ENCODE assay signal across 10 cellular contexts in the genomic region with DNA sequence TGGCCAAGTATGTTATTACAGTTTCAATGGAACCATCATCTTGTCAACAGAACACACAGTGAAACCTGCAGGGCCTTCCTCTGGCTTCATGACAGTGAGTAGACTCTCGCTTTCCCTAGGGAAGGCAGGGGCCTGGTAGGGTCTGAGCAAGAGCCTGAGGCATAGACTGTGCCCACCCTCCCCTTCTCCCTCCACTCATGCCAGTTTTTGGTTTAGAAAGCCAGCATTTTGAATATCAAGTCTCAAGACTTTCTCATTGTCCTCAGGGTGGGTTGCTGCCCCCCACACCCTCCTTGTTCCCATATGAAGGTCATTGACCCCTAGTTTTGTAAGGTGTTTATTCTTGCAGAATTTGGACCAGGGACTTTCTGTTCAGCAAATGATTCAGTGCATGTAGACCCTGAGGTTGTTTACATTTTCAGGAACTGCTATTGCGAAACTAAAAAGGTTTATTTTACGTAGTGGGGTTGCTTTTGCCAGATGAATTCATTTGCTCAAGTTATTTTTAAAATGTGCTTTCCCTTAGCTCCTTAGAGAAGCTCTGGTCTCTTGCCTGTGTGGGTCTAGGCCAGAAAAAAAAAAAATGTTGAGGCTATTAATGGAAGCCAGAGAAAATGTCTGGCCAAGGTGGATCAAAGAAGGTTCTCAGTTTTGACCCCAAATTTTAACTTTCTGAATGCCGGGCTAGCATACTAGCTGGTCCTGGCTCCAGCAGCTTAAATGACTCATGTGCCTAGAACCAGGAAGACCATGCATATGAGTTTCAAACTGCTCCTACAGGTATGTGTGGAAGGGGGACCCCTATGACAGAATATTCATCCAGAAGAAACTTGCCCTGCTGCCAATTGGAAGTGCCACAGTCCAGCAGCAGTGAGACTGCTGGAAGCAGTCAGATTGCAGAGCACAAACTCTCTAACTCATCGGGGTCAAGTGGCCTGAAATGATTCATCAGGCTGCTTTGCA. TPM values are rescaled to one million over a fixed set of nuclear protein-coding genes. Genes with fewer than 3 reads are reported as not detected.
DNase-seq lines count a peak whose midpoint lies in the region; ATAC-seq and TF ChIP-seq lines count a peak whose summit lies in the region.
"Had no signal": no experiment of that assay in that cellular context is flagged by ENCODE, and none has a peak within 500 bp of the region (broad histone marks: within the 10 kb centered on the region; RNA-seq: fewer than 3 reads in every experiment).

No MANE protein-coding gene starts in this region.

- H3K27ac ChIP-seq in spleen: peak overlapping the region in 6 of 8 donors; percentile 17 to 60 (median 40)

- no peaks in the 10 kb centered on the region for H3K9me3 ChIP-seq in spleen

- peaks cover 0 to 55% (median 5%) of the 10 kb centered on the region in 6 donors for H3K36me3 ChIP-seq in spleen

- no peak for TF ChIP-seq POLR2A in spleen (IDR thresholded peaks at IDR 0.05)

- DNase-seq in M059J (ENCODE audit: low read depth) (peak; percentile 69), fibroblast of the conjunctiva (ENCODE audit: low read depth) (peak; percentile 84), spleen (no peak), glomerular visceral epithelial cell (ENCODE audit: extremely low spot score) (no peak), NCI-H2196 (lab: John Stamatoyannopoulos, UW; ENCODE audit: unreplicated experiment) (no peak), NCI-H1092 treated with DMSO at 0.1 percent for 48 hours (lab: John Stamatoyannopoulos, UW) (no peak)
- DNase-seq: activated CD4-positive, alpha-beta T cell treated with anti-CD3 and anti-CD28 coated beads, Interleukin-2, amount 10 ng/mL, durations not matched to agents 24 days and 14 days had no signal

- H3K4me1 ChIP-seq in spleen: peaks cover 0 to 26% (median 10%) of the 10 kb centered on the region in 6 donors

- no peak overlapping the region for H3K4me3 ChIP-seq in spleen

- intact Hi-C loops in spleen (cut with DNase I; ENCODE audit: low total_unique reads): no loop called here

- no peaks in the 10 kb centered on the region for H3K27me3 ChIP-seq in spleen (replicated peaks in 1 of 7)

- ATAC-seq in GM19372 (IDR thresholded peaks at IDR 0.05; ENCODE audit: low read depth, unreplicated experiment) (peak; percentile 39), GM18517 (IDR thresholded peaks at IDR 0.05; ENCODE audit: unreplicated experiment) (no peak)

- WGBS in spleen, 5 donors: 73 to 85% (median 74%) methylated on average over 5 of the region's 5 CpGs

- TF ChIP-seq CTCF in spleen (IDR thresholded peaks at IDR 0.05 in 8 of 11, conservative IDR thresholded peaks at IDR 0.05 in 3 of 11): no peak

RNA-seq across cellular contexts. Expression of a gene that starts 10.1 kb away (rescaled TPM):
- total RNA-seq in M059J (2014; rRNA removed; shearing (Covaris generic)): 0.15 and 0.25 TPM in 2 replicates
- 10 to 100 TPM; 14.0 to 27.7 (median 21.9) TPM for total RNA-seq in spleen
- polyA plus RNA-seq in spleen: 10 to 100 TPM in 2 of 3 donors, 1 to 10 TPM in 1; 9.4 to 12.6 (median 10.9) TPM

RNA-seq across cellular contexts. Expression of a gene that starts 15.7 kb away (rescaled TPM):
- not detected in 2 replicates for total RNA-seq in M059J (2014; rRNA removed; shearing (Covaris generic))
- total RNA-seq in spleen: not detected
- not detected for polyA plus RNA-seq in spleen
- total RNA-seq: activated CD4-positive, alpha-beta T cell treated with anti-CD3 and anti-CD28 coated beads, Interleukin-2, amount 10 ng/mL, durations not matched to agents 24 days and 14 days; lung microvascular endothelial cell had no signal

RNA-seq across cellular contexts. Expression of a gene that starts 33.5 kb away (rescaled TPM):
- total RNA-seq in M059J (2014; rRNA removed; shearing (Covaris generic)): 2.9 and 5.8 TPM in 2 replicates
- 10 to 100 TPM; 34.5 to 88.5 (median 48.0) TPM for total RNA-seq in spleen
- polyA plus RNA-seq in spleen: 10 to 100 TPM; 10.1 to 18.2 (median 18.0) TPM

Comparison
In these comparisons a context has a peak if more than half of its experiments do, and no peak if none do; other contexts are left out.
1. DNase-seq: peak in M059J (single experiment) and fibroblast of the conjunctiva (single experiment); none in spleen (single experiment), glomerular visceral epithelial cell (single experiment), NCI-H2196 (single experiment) and NCI-H1092 treated with DMSO at 0.1 percent for 48 hours (single experiment).
2. RNA of a gene that starts 10.1 kb away (total RNA-seq): 14.0 to 27.7 TPM in spleen; 0.15 to 0.25 TPM in M059J; every median in the first group is over 10 times any median in the second.